ENCODE assay signal across 8 cellular contexts in genomic region chr1:158176849-158177704, GRCh38. TPM values are rescaled to one million over a fixed set of nuclear protein-coding genes. Genes with fewer than 3 reads are reported as not detected.
DNase-seq lines count a peak whose midpoint lies in the region; ATAC-seq, FAIRE-seq and TF ChIP-seq lines count a peak whose summit lies in the region.
"Not testable (repeated sequence)": the region's sequence is repeated elsewhere in the genome, so short reads cannot be mapped to it uniquely, and the experiment has no call there.

No MANE protein-coding gene starts in this region.

- H3K9ac ChIP-seq in liver (ENCODE audit: low read depth in 1 of 2, low read length in 2 of 2); stomach smooth muscle (ENCODE audit: low read length in 2 of 2): not testable (repeated sequence)

- not testable (repeated sequence) for H3K27me3 ChIP-seq in Peyer's patch; liver (ENCODE audit: control insufficient read depth in 4 of 4, insufficient read depth in 4 of 4, low read length in 3 of 4)
- H3K27me3 ChIP-seq in breast epithelium: peaks cover 0 to 28% of the 10 kb centered on the region in 2 donors
- H3K27me3 ChIP-seq in osteoblast (ENCODE audit: insufficient read depth, low read length): peaks cover 50% of the 10 kb centered on the region
- peaks cover 22 to 30% of the 10 kb centered on the region in 2 donors for H3K27me3 ChIP-seq in stomach smooth muscle (ENCODE audit: control insufficient read depth in 1 of 2, insufficient read depth in 2 of 2, low read length in 2 of 2)

- not testable (repeated sequence) for FAIRE-seq in A549 (lab: Jason Lieb, UNC)

- H4K20me1 ChIP-seq in osteoblast (ENCODE audit: insufficient read depth, low read length): not testable (repeated sequence)

- ATAC-seq in A549: not testable (repeated sequence)

- CTCF ChIA-PET in A549 (lab: Yijun Ruan, JAX) (interaction anchor here (1.2 to 1.9 kb wide), 3 partner anchors 26 to 229 kb away, joined by 3 to 6 read pairs (median 3); no protein-coding TSS in a partner anchor), HEK293 (lab: Yijun Ruan, JAX) (interaction anchor here (0.6 to 2.3 kb wide), 3 partner anchors 26 to 1141 kb away, joined by 3 to 7 read pairs (median 3); no protein-coding TSS in a partner anchor)

- not testable (repeated sequence) for DNase-seq in A549 (ENCODE audit: low read depth in 1 of 2, low spot score in 1 of 2); Peyer's patch; breast epithelium (ENCODE audit: low spot score in 2 of 2); fibroblast of the aortic adventitia (ENCODE audit: low read depth); osteoblast (ENCODE audit: insufficient read length, low spot score, missing footprints)

- 43% methylated on average over 20 of the region's 20 CpGs for WGBS in A549 (ENCODE audit: missing lambda C conversion rate)
- 47% methylated on average over 20 of the region's 20 CpGs for WGBS in liver

- not testable (repeated sequence) for H3K9me3 ChIP-seq in A549; HEK293 (ENCODE audit: control insufficient read depth, insufficient read depth, low read depth, low read length); Peyer's patch; breast epithelium; liver (ENCODE audit: control insufficient read depth in 4 of 4, low read length in 3 of 4); osteoblast (ENCODE audit: low read depth, low read length); stomach smooth muscle (ENCODE audit: control insufficient read depth in 2 of 2, low read length in 2 of 2)

- H2AFZ ChIP-seq in osteoblast (ENCODE audit: low read length): not testable (repeated sequence)

- not testable (repeated sequence) for TF ChIP-seq POLR2A in A549 (IDR thresholded peaks at IDR 0.05; ENCODE audit: low read length); Peyer's patch (IDR thresholded peaks at IDR 0.05); breast epithelium (IDR thresholded peaks at IDR 0.05)

- peak overlapping the region; percentile 71 for H3K4me2 ChIP-seq in A549
- peak overlapping the region; percentile 61 for H3K4me2 ChIP-seq in osteoblast (ENCODE audit: insufficient read depth, low read length)

- POLR2A ChIA-PET in A549 (lab: Yijun Ruan, JAX): not testable (repeated sequence)
- POLR2A ChIA-PET in HEK293 (lab: Yijun Ruan, JAX): interaction anchor here (0.7 to 1.6 kb wide), 2 partner anchors 27 to 184 kb away, joined by 3 to 4 read pairs; no protein-coding TSS in a partner anchor

- H3K79me2 ChIP-seq in osteoblast (ENCODE audit: insufficient read depth, low read length): not testable (repeated sequence)

- not testable (repeated sequence) for TF ChIP-seq EP300 in A549 (IDR thresholded peaks at IDR 0.05)

- not testable (repeated sequence) for TF ChIP-seq CTCF in A549 (IDR thresholded peaks at IDR 0.05); HEK293 (tag by site-specific recombination; IDR thresholded peaks at IDR 0.05); Peyer's patch (IDR thresholded peaks at IDR 0.05); breast epithelium (IDR thresholded peaks at IDR 0.05); fibroblast of the aortic adventitia (IDR thresholded peaks at IDR 0.05; ENCODE audit: insufficient read depth, low read length); liver (IDR thresholded peaks at IDR 0.05; ENCODE audit: low read depth, low read length, missing input control); osteoblast (IDR thresholded peaks at IDR 0.05; ENCODE audit: extremely low read depth, low read depth, low read length)

- H3K4me3 ChIP-seq in A549 (peak overlapping the region; percentile 40), HEK293 (ENCODE audit: low read depth, low read length) (peak overlapping the region; percentile 38), Peyer's patch (peak overlapping the region; percentile 30 to 58 (median 47)), breast epithelium (peak overlapping the region; percentile 30 to 60 (median 49)), fibroblast of the aortic adventitia (ENCODE audit: low read depth, low read length) (peak overlapping the region; percentile 61), liver (ENCODE audit: low read depth in 1 of 3, low read length in 3 of 3) (peak overlapping the region in 2 of 3 donors; percentile 57 to 80), osteoblast (ENCODE audit: insufficient read depth, low read length) (peak overlapping the region; percentile 46), stomach smooth muscle (ENCODE audit: low read length in 2 of 2) (peak overlapping the region; percentile 24 to 45)

- TF ChIP-seq RAD21 in A549 (conservative IDR thresholded peaks at IDR 0.05 in 1 of 2, IDR thresholded peaks at IDR 0.05 in 1 of 2); liver (IDR thresholded peaks at IDR 0.05): not testable (repeated sequence)

- intact Hi-C loops in breast epithelium (cut with DNase I; ENCODE audit: low total_unique reads): not testable (repeated sequence)

- not testable (repeated sequence) for H3K4me1 ChIP-seq in A549; HEK293 (ENCODE audit: control insufficient read depth, insufficient read depth, low read length); breast epithelium; osteoblast (ENCODE audit: insufficient read depth, low read length)
- peaks cover 0 to 11% (median 2%) of the 10 kb centered on the region in 4 donors for H3K4me1 ChIP-seq in Peyer's patch
- H3K4me1 ChIP-seq in liver (ENCODE audit: control insufficient read depth in 4 of 4, insufficient read depth in 4 of 4, low read length in 3 of 4): peaks cover 2 to 23% (median 19%) of the 10 kb centered on the region in 4 donors
- peaks cover 14% of the 10 kb centered on the region for H3K4me1 ChIP-seq in stomach smooth muscle (ENCODE audit: control insufficient read depth, insufficient read depth, low read length)

- H3K27ac ChIP-seq in A549; HEK293 (ENCODE audit: extremely low read depth, low read depth, low read length); breast epithelium; liver (ENCODE audit: low read depth in 1 of 2, low read length in 2 of 2); osteoblast (ENCODE audit: low read depth, low read length); stomach smooth muscle (ENCODE audit: low read length): not testable (repeated sequence)
- peak overlapping the region; percentile 65 to 84 (median 75) for H3K27ac ChIP-seq in Peyer's patch

- not testable (repeated sequence) for H3K36me3 ChIP-seq in HEK293 (ENCODE audit: control insufficient read depth in 2 of 2, insufficient read depth in 1 of 2, low read length in 2 of 2); Peyer's patch; breast epithelium; liver (ENCODE audit: control insufficient read depth in 4 of 4, insufficient read depth in 3 of 4, low read depth in 1 of 4, low read length in 3 of 4); osteoblast (ENCODE audit: insufficient read depth, low read length); stomach smooth muscle (ENCODE audit: control insufficient read depth in 2 of 2, insufficient read depth in 2 of 2, low read length in 2 of 2)

TF ChIP-seq in A549, 52 proteins besides CTCF, POLR2A, EP300 and RAD21:
- 0 out of 2 replicates have a peak, but pooled peaks have one; percentile 20 for TF ChIP-seq CBX8 (IDR thresholded peaks at IDR 0.05)
TF ChIP-seq in A549: peak in this region for 1; not testable (repeated sequence) for 51.

TF ChIP-seq in HEK293, 187 proteins besides CTCF, POLR2A, EP300 and RAD21 (continues in another document):
- TF ChIP-seq ZBTB6 (tag by site-specific recombination; IDR thresholded peaks at IDR 0.05): 0 out of 2 replicates have a peak, but pooled peaks have one; percentile 20

RNA-seq across cellular contexts. Expression of gene CD1D, which starts 3.6 kb away (rescaled TPM):
- not detected in 2 replicates for polyA plus RNA-seq in A549 (2011; rRNA removed)
- polyA plus RNA-seq in A549 (2012; cell fraction: cytosol; rRNA removed): 0.01 TPM in 1 of 2 replicates, not detected in the other
- polyA plus RNA-seq in A549 (2012; cell fraction: nucleus; rRNA removed): 0.05 and 0.06 TPM in 2 replicates
- 0.04 to 0.08 TPM in 2 of 3 replicates, not detected in the other for polyA plus RNA-seq in A549 (2017; fragmentation: RNase III; extraction: RNeasy Plus Mini Kit Qiagen cat#74134 plus additional on column Dnase treatment)
- polyA minus RNA-seq in A549 (2011; rRNA and poly(A)+ RNA removed): not detected in 2 replicates
- total RNA-seq in Peyer's patch: 10 to 100 TPM; 11.6 to 34.7 (median 16.4) TPM
- total RNA-seq in breast epithelium: 1 to 10 TPM in 2 of 3 donors, under 1 TPM in 1; 0.96 to 2.0 (median 1.8) TPM
- 0.09 TPM in 1 of 2 replicates, not detected in the other for total RNA-seq in fibroblast of the aortic adventitia (ENCODE audit: low replicate concordance)
- total RNA-seq in liver: 1 to 10 TPM; 1.1 to 8.4 TPM
- 1 to 10 TPM; 1.7 to 6.3 TPM for polyA plus RNA-seq in liver
- under 0.01 TPM in 1 of 2 replicates, not detected in the other for total RNA-seq in osteoblast
